17 cellular contexts compared by ENCODE assay signal in the genomic region with DNA sequence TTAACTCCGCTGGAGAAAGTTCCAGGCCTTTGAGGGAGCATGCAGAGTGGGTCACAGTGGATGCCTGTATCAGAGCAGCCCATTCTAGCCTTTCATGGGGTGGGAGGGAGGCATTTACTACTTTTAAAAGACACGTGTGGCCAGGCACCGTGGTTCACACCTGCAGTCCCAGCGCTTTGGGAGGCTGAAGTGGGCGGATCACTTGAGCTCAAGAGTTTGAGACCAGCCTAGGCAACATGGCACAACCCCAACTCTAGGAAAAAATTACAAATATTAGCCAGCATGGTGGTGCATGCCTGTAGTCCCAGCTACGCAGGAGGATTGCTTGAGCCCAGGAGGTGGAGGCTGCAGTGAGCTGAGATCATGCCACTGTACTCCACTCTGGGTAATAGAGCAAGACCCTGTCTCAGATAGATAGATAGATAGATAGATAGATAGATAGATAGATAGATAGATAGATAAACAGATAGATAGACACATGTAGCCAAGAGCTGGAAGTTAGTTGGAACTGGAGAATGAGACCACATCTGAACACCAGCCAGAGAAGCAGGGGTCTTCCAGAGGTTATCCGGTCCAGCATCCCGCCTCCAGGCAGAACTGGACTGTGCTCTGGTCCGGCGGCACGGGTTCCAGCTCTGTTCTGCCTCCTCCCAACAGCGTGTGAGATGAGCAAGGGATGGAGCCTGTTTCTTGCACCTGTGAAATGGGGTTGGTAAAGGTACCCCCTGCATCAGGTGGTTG. TPM values are rescaled to one million over a fixed set of nuclear protein-coding genes. Genes with fewer than 3 reads are reported as not detected.
A peak's percentile ranks its signal among the peaks of the same experiment; 100 is the strongest.
DNase-seq lines count a peak whose midpoint lies in the region; ATAC-seq and TF ChIP-seq lines count a peak whose summit lies in the region.
"Had no signal": no experiment of that assay in that cellular context is flagged by ENCODE, and none has a peak within 500 bp of the region (broad histone marks: within the 10 kb centered on the region; RNA-seq: fewer than 3 reads in every experiment).

No MANE protein-coding gene starts in this region.

- H3K4me2 ChIP-seq in BLaER1, result 0 out of 2 replicates have a peak overlapping the region, but pooled peaks have one; percentile 8

- peaks cover 0 to 2% (median 0%) of the 10 kb centered on the region in 7 donors for H3K9me3 Mint-ChIP-seq in CD14-positive monocyte
- no peaks in the 10 kb centered on the region for H3K9me3 Mint-ChIP-seq in activated naive CD4-positive, alpha-beta T cell treated with anti-CD3 and anti-CD28 coated beads, Interleukin-2, amount 50 U/mL, for 24 hours
- no peaks in the 10 kb centered on the region for H3K9me3 Mint-ChIP-seq in naive thymus-derived CD4-positive, alpha-beta T cell

- H3K27ac Mint-ChIP-seq in CD14-positive monocyte, result peak overlapping the region in 5 of 7 donors; percentile 10 to 100 (median 71)
- peak overlapping the region; percentile 77 for H3K27ac Mint-ChIP-seq in activated naive CD4-positive, alpha-beta T cell treated with anti-CD3 and anti-CD28 coated beads, Interleukin-2, amount 50 U/mL, for 24 hours
- H3K27ac Mint-ChIP-seq in naive thymus-derived CD4-positive, alpha-beta T cell, result peak overlapping the region; percentile 46 to 99 (median 97)

- no peaks in the 10 kb centered on the region for H3K27me3 Mint-ChIP-seq in CD14-positive monocyte (ENCODE audit: low read depth in 3 of 3)
- no peaks in the 10 kb centered on the region for H3K27me3 Mint-ChIP-seq in activated naive CD4-positive, alpha-beta T cell treated with anti-CD3 and anti-CD28 coated beads, Interleukin-2, amount 50 U/mL, for 24 hours
- no peaks in the 10 kb centered on the region for H3K27me3 Mint-ChIP-seq in naive thymus-derived CD4-positive, alpha-beta T cell

- H3K27ac ChIP-seq in BLaER1 (no peak overlapping the region), right atrium auricular region (no peak overlapping the region)
- peak overlapping the region; percentile 85 for H3K27ac ChIP-seq in naive thymus-derived CD4-positive, alpha-beta T cell (ENCODE audit: low read depth, low read length)
- H3K27ac ChIP-seq: pancreas, transverse colon had no signal

- TF ChIP-seq CTCF in CD14-positive monocyte (IDR thresholded peaks at IDR 0.05) (no peak), right atrium auricular region (IDR thresholded peaks at IDR 0.05) (no peak)

- intact Hi-C loops in CD14-positive monocyte (cut with micrococcal nuclease), result loop anchor here (10.0 kb wide), 3 partner anchors 175 to 425 kb away; a partner anchor contains a TSS
- intact Hi-C loops in naive thymus-derived CD4-positive, alpha-beta T cell (cut with micrococcal nuclease), result loop anchor here (5.0 to 10.0 kb wide), 7 partner anchors 97 to 477 kb away; a partner anchor contains a TSS

- H3K9ac ChIP-seq in BLaER1, result no peak overlapping the region

- ATAC-seq in naive thymus-derived CD4-positive, alpha-beta T cell, result no peak
- ATAC-seq in GM19467 (IDR thresholded peaks at IDR 0.05; ENCODE audit: unreplicated experiment), result no peak
- ATAC-seq: left cardiac atrium, pancreas had no signal

- H3K36me3 ChIP-seq in BLaER1, result no peaks in the 10 kb centered on the region
- H3K36me3 ChIP-seq in naive thymus-derived CD4-positive, alpha-beta T cell (ENCODE audit: control insufficient read depth in 2 of 3, insufficient read depth in 3 of 3, low read length in 3 of 3), result peaks cover 0 to 20% (median 0%) of the 10 kb centered on the region in 3 experiments
- no peaks in the 10 kb centered on the region for H3K36me3 ChIP-seq in right atrium auricular region
- H3K36me3 ChIP-seq: pancreas, Peyer's patch, transverse colon had no signal

- CTCF ChIA-PET in naive thymus-derived CD4-positive, alpha-beta T cell (lab: Charles Lee), result interaction anchor here (1.5 to 1.6 kb wide), 2 partner anchors 245 to 477 kb away, joined by 3 to 4 read pairs; a partner anchor contains a TSS

- H3K4me1 ChIP-seq in BLaER1 (peaks cover 99% of the 10 kb centered on the region), right atrium auricular region (peaks cover 0 to 17% of the 10 kb centered on the region in 2 donors)
- H3K4me1 ChIP-seq in naive thymus-derived CD4-positive, alpha-beta T cell (ENCODE audit: control insufficient read depth in 2 of 2, insufficient read depth in 2 of 2, low read length in 2 of 2), result peaks cover 73 to 75% of the 10 kb centered on the region in 2 donors
- H3K4me1 ChIP-seq: pancreas had no signal

- peaks cover 43% of the 10 kb centered on the region for H4K20me1 ChIP-seq in BLaER1

- H3K9me3 ChIP-seq in BLaER1, result no peaks in the 10 kb centered on the region
- no peaks in the 10 kb centered on the region for H3K9me3 ChIP-seq in naive thymus-derived CD4-positive, alpha-beta T cell (ENCODE audit: control insufficient read depth in 2 of 3, low read length in 3 of 3)
- H3K9me3 ChIP-seq in right atrium auricular region, result no peaks in the 10 kb centered on the region
- H3K9me3 ChIP-seq: pancreas, Peyer's patch, transverse colon had no signal

- POLR2A ChIA-PET in naive thymus-derived CD4-positive, alpha-beta T cell (lab: Charles Lee), result interaction anchor here (0.6 to 19.1 kb wide), 4 partner anchors 10 to 69 kb away, joined by 3 to 257 read pairs (median 4); no protein-coding TSS in a partner anchor

- no peak overlapping the region for H3K4me3 Mint-ChIP-seq in CD14-positive monocyte
- peak overlapping the region; percentile 42 for H3K4me3 Mint-ChIP-seq in activated naive CD4-positive, alpha-beta T cell treated with anti-CD3 and anti-CD28 coated beads, Interleukin-2, amount 50 U/mL, for 24 hours
- H3K4me3 Mint-ChIP-seq in naive thymus-derived CD4-positive, alpha-beta T cell, result peak overlapping the region; percentile 9 to 98 (median 95)

- H3K27me3 ChIP-seq in BLaER1 (no peaks in the 10 kb centered on the region), right atrium auricular region (no peaks in the 10 kb centered on the region)
- H3K27me3 ChIP-seq in naive thymus-derived CD4-positive, alpha-beta T cell (ENCODE audit: control insufficient read depth in 2 of 2, insufficient read depth in 2 of 2, low read length in 2 of 2), result no peaks in the 10 kb centered on the region
- H3K27me3 ChIP-seq: pancreas, Peyer's patch, transverse colon had no signal

- peaks cover 88% of the 10 kb centered on the region for H3K4me1 Mint-ChIP-seq in CD14-positive monocyte
- peaks cover 92% of the 10 kb centered on the region for H3K4me1 Mint-ChIP-seq in activated naive CD4-positive, alpha-beta T cell treated with anti-CD3 and anti-CD28 coated beads, Interleukin-2, amount 50 U/mL, for 24 hours
- peaks cover 71 to 91% (median 81%) of the 10 kb centered on the region in 7 donors for H3K4me1 Mint-ChIP-seq in naive thymus-derived CD4-positive, alpha-beta T cell

- H3K36me3 Mint-ChIP-seq in CD14-positive monocyte, result peaks cover 11 to 23% of the 10 kb centered on the region in 2 donors
- no peaks in the 10 kb centered on the region for H3K36me3 Mint-ChIP-seq in activated naive CD4-positive, alpha-beta T cell treated with anti-CD3 and anti-CD28 coated beads, Interleukin-2, amount 50 U/mL, for 24 hours
- H3K36me3 Mint-ChIP-seq in naive thymus-derived CD4-positive, alpha-beta T cell, result peaks cover 0 to 22% (median 3%) of the 10 kb centered on the region in 5 donors

- H3K4me3 ChIP-seq in BLaER1 (no peak overlapping the region), right atrium auricular region (no peak overlapping the region)
- H3K4me3 ChIP-seq in naive thymus-derived CD4-positive, alpha-beta T cell (ENCODE audit: low read length), result peak overlapping the region; percentile 87
- H3K4me3 ChIP-seq: pancreas, Peyer's patch, transverse colon had no signal

- DNase-seq in CD14-positive monocyte (ENCODE audit: low spot score) (no peak), right atrium auricular region (ENCODE audit: low spot score) (no peak)
- DNase-seq in naive thymus-derived CD4-positive, alpha-beta T cell, result no peak
- no peak for DNase-seq in stimulated activated CD4-positive, alpha-beta T cell treated with anti-CD3 and anti-CD28 coated beads, Interleukin-4, amount 100 ng/mL, for 24 hours
- DNase-seq: activated CD8-positive, alpha-beta memory T cell treated with anti-CD3 and anti-CD28 coated beads, Interleukin-2, amount 50 U/mL, for 48 hours; anterior cingulate cortex; DND-41; foreskin fibroblast; NCI-H2081 treated with DMSO at 0.1 percent for 48 hours; NCI-H748 treated with DMSO at 0.1 percent for 48 hours; transverse colon had no signal

RNA-seq across cellular contexts. Expression of a gene that starts 3.6 kb away (rescaled TPM):
- 10 to 100 TPM; 53.1 to 91.5 TPM for polyA plus RNA-seq in CD14-positive monocyte
- 100 to 1,000 TPM; 179 to 326 (median 208) TPM for total RNA-seq in naive thymus-derived CD4-positive, alpha-beta T cell
- 10 to 100 TPM; 62.6 to 85.7 TPM for polyA plus RNA-seq in naive thymus-derived CD4-positive, alpha-beta T cell
- total RNA-seq in right atrium auricular region, result 10 to 100 TPM in 1 of 2 donors, 1 to 10 TPM in 1; 8.5 to 17.1 TPM

Comparison
In these comparisons a context has a peak if more than half of its experiments do, and no peak if none do; other contexts are left out.
1. H3K4me3 Mint-ChIP-seq: peak in activated naive CD4-positive, alpha-beta T cell treated with anti-CD3 and anti-CD28 coated beads, Interleukin-2, amount 50 U/mL, for 24 hours (single experiment) and naive thymus-derived CD4-positive, alpha-beta T cell (10 of 10); none in CD14-positive monocyte (0 of 2).
2. RNA of a gene that starts 3.6 kb away (total RNA-seq): 179 to 326 TPM in naive thymus-derived CD4-positive, alpha-beta T cell; 8.5 to 17.1 TPM in right atrium auricular region; every median in the first group is over 4 times any median in the second.
3. Peak in every context shown above with its lines, with median percentiles within 50 percentile points of each other: H3K27ac Mint-ChIP-seq.